ENCODE assay signal across 8 cellular contexts in the genomic region with DNA sequence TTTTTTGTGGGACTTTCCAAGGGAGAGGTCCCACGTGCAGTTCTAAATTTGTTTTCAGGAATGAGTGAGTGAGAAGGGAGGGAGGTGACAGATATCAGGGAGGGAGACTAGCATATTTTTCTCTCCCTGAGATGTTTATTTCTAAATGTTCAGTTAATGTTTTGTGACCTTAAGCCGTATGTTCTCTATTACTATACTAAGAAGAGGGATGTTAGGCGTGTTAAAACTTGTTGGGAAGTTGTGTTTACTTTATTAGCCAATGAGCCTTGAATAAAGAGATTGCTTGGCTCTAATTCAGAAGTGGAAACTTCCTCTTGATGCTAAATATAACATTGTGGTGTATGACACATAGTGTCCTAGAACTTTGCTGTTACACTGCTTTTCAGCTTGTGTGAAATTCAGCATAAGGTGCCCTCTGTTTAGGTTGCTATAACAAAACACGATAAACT. TPM values are rescaled to one million over a fixed set of nuclear protein-coding genes. Genes with fewer than 3 reads are reported as not detected.
DNase-seq lines count a peak whose midpoint lies in the region; ATAC-seq, FAIRE-seq and TF ChIP-seq lines count a peak whose summit lies in the region.

No MANE protein-coding gene starts in this region.

- DNase-seq in AG10803 (ENCODE audit: low read depth) = peak; percentile 47
- peak; percentile 92 for DNase-seq in NOMO-1 treated with DMSO at 0.1 percent for 48 hours (lab: John Stamatoyannopoulos, UW; ENCODE audit: unreplicated experiment)
- DNase-seq in heart left ventricle = no peak
- DNase-seq in GM12892 (ENCODE audit: insufficient read length) = no peak
- DNase-seq in effector CD8-positive, alpha-beta T cell (lab: John Stamatoyannopoulos, UW) = no peak
- no peak for DNase-seq in stimulated activated CD4-positive, alpha-beta T cell treated with anti-CD3 and anti-CD28 coated beads, Interleukin-4, amount 100 ng/mL, for 4 hours

- 16 to 29% (median 24%) methylated on average over 4 of the region's 4 CpGs for WGBS in heart left ventricle, 4 donors

- ATAC-seq in GM21447 (IDR thresholded peaks at IDR 0.05; ENCODE audit: unreplicated experiment) (peak; percentile 63), heart left ventricle (peak; percentile 93 to 96 (median 94)), GM19397 (IDR thresholded peaks at IDR 0.05; ENCODE audit: unreplicated experiment) (no peak)

- no peak for TF ChIP-seq POLR2A in heart left ventricle (IDR thresholded peaks at IDR 0.05)
- no peak for TF ChIP-seq POLR2A in GM12892 (IDR thresholded peaks at IDR 0.05; ENCODE audit: low read depth, low read length)

- no peak for TF ChIP-seq CTCF in AG10803 (conservative IDR thresholded peaks at IDR 0.05; ENCODE audit: low read length)
- no peak for TF ChIP-seq CTCF in heart left ventricle (IDR thresholded peaks at IDR 0.05)

- H3K4me3 ChIP-seq in AG10803 (ENCODE audit: low read length) (no peak overlapping the region), heart left ventricle (no peak overlapping the region)

- H3K36me3 ChIP-seq in heart left ventricle = no peaks in the 10 kb centered on the region

- peaks cover 0 to 18% (median 4%) of the 10 kb centered on the region in 12 donors for H3K4me1 ChIP-seq in heart left ventricle

- H3K27me3 ChIP-seq in heart left ventricle = no peaks in the 10 kb centered on the region

- peak overlapping the region in 9 of 12 donors; percentile 9 to 77 (median 62) for H3K27ac ChIP-seq in heart left ventricle

- intact Hi-C loops in heart left ventricle (cut with DNase I) = no loop called here

- H3K9me3 ChIP-seq in heart left ventricle = peaks cover 0 to 14% (median 2%) of the 10 kb centered on the region in 12 donors

- FAIRE-seq in GM12892 (lab: Jason Lieb, UNC) = no peak

RNA-seq across cellular contexts. Expression of gene DNAH11, which starts 37.3 kb away (rescaled TPM):
- total RNA-seq in heart left ventricle = under 1 TPM; 0.06 to 0.98 (median 0.24) TPM
- under 1 TPM; 0.04 to 0.22 TPM for polyA plus RNA-seq in heart left ventricle
- 0.38 TPM for polyA plus RNA-seq in GM12892 (2012; ENCODE audit: missing spikeins)

Comparison
In these comparisons a context has a peak if more than half of its experiments do, and no peak if none do; other contexts are left out.
1. DNase-seq: peak in AG10803 (single experiment) and NOMO-1 treated with DMSO at 0.1 percent for 48 hours (single experiment); none in heart left ventricle (0 of 5), GM12892 (single experiment), effector CD8-positive, alpha-beta T cell (single experiment) and stimulated activated CD4-positive, alpha-beta T cell treated with anti-CD3 and anti-CD28 coated beads, Interleukin-4, amount 100 ng/mL, for 4 hours (0 of 2).